20 cellular contexts compared by ENCODE assay signal in the genomic region with DNA sequence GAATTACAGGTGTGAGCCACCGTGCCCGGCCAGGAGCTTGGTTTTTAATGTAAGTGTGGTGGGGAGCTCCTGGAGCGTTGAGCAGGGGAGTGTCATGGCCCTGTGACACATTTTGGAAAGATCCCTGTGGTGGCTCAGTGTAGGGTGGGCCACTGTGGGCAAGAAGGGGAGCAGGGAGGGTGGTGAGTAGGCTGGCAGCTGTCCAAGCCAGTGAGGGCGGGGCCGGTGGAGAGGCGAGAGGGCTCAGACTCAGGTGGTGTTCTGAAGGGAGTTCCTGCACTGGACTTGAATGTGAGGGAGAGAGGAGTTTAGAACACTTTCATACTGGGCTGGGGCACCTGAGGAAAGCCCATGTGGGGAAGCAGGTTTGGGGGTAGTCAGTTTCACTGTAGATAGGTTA. TPM values are rescaled to one million over a fixed set of nuclear protein-coding genes. Genes with fewer than 3 reads are reported as not detected.
DNase-seq lines count a peak whose midpoint lies in the region; ATAC-seq lines count a peak whose summit lies in the region.
"Had no signal": no experiment of that assay in that cellular context is flagged by ENCODE, and none has a peak within 500 bp of the region (broad histone marks: within the 10 kb centered on the region; RNA-seq: fewer than 3 reads in every experiment).

No MANE protein-coding gene starts in this region.

- peaks cover 4% of the 10 kb centered on the region for H3K79me2 ChIP-seq in trophoblast cell (ENCODE audit: control insufficient read depth, insufficient read depth, low read length, poor library complexity)

- H3K36me3 Mint-ChIP-seq in activated naive CD8-positive, alpha-beta T cell treated with anti-CD3 and anti-CD28 coated beads for 36 hours = peaks cover under 1% of the 10 kb centered on the region
- peaks cover 4% of the 10 kb centered on the region for H3K36me3 Mint-ChIP-seq in activated CD4-positive, alpha-beta T cell treated with anti-CD3 and anti-CD28 coated beads, Interleukin-2, amount 10 ng/mL, durations not matched to agents 24 days and 14 days (ENCODE audit: low read depth)
- H3K36me3 Mint-ChIP-seq: immature natural killer cell; stimulated activated memory B cell treated with anti-CD40 and anti-IgM and Interleukin-4, amounts not matched to agents 10 μg/mL and 1 μg/mL and 100 μg/mL, for 72 hours had no signal

- H3K23ac ChIP-seq in trophoblast cell (ENCODE audit: low read length) = no peak overlapping the region

- peaks cover 13% of the 10 kb centered on the region for H3K4me1 Mint-ChIP-seq in activated naive CD8-positive, alpha-beta T cell treated with anti-CD3 and anti-CD28 coated beads for 36 hours
- peaks cover 23% of the 10 kb centered on the region for H3K4me1 Mint-ChIP-seq in activated CD4-positive, alpha-beta T cell treated with anti-CD3 and anti-CD28 coated beads, Interleukin-2, amount 10 ng/mL, durations not matched to agents 24 days and 14 days

- H4K91ac ChIP-seq in trophoblast cell (ENCODE audit: low read depth, low read length) = no peak overlapping the region

- peak; percentile 15 for DNase-seq in NCI-H345 (lab: John Stamatoyannopoulos, UW)
- DNase-seq in NCI-H345 treated with DMSO at 0.1 percent for 48 hours (lab: John Stamatoyannopoulos, UW; ENCODE audit: unreplicated experiment) = no peak
- peak; percentile 34 for DNase-seq in HT-29 (ENCODE audit: low spot score)
- no peak for DNase-seq in activated naive CD8-positive, alpha-beta T cell treated with anti-CD3 and anti-CD28 coated beads for 36 hours
- no peak for DNase-seq in trophoblast cell
- no peak for DNase-seq in activated CD4-positive, alpha-beta T cell treated with anti-CD3 and anti-CD28 coated beads, Interleukin-2, amount 10 ng/mL, durations not matched to agents 24 days and 14 days
- DNase-seq: activated CD4-positive, alpha-beta T cell treated with anti-CD3 and anti-CD28 coated beads, Interleukin-2, amount 50 U/mL, for 48 hours; activated naive CD8-positive, alpha-beta T cell treated with anti-CD3 and anti-CD28 coated beads, Interleukin-2, amount 10 ng/mL, durations not matched to agents 7 days and 5 days; EL; immature natural killer cell; MG63; NCI-H1694 treated with DMSO at 0.1 percent for 48 hours; stimulated activated CD4-positive, alpha-beta T cell treated with anti-CD3 and anti-CD28 coated beads, Interleukin-12 subunit alpha, Interleukin-12 subunit beta, amount 100 ng/mL, for 4 hours; upper lobe of right lung had no signal

- no peak overlapping the region for H3K27ac ChIP-seq in trophoblast cell (ENCODE audit: low read depth, low read length)
- H3K27ac ChIP-seq: A549, cardiac muscle cell, upper lobe of right lung had no signal

- peak overlapping the region; percentile 78 for H2AK5ac ChIP-seq in trophoblast cell (ENCODE audit: low read length)

- H3K9me3 ChIP-seq in trophoblast cell (ENCODE audit: insufficient read depth, low read depth, low read length) = peaks cover 2% of the 10 kb centered on the region
- H3K9me3 ChIP-seq: A549, MG63, upper lobe of right lung had no signal

- no peak overlapping the region for H2BK5ac ChIP-seq in trophoblast cell (ENCODE audit: low read depth, low read length, poor library complexity)

- H3K27ac Mint-ChIP-seq in activated naive CD8-positive, alpha-beta T cell treated with anti-CD3 and anti-CD28 coated beads for 36 hours = peak overlapping the region; percentile 6
- no peak overlapping the region for H3K27ac Mint-ChIP-seq in activated CD4-positive, alpha-beta T cell treated with anti-CD3 and anti-CD28 coated beads, Interleukin-2, amount 10 ng/mL, durations not matched to agents 24 days and 14 days
- H3K27ac Mint-ChIP-seq: activated naive CD8-positive, alpha-beta T cell treated with anti-CD3 and anti-CD28 coated beads, Interleukin-2, amount 10 ng/mL, durations not matched to agents 7 days and 5 days; stimulated activated memory B cell treated with anti-CD40 and anti-IgM and Interleukin-4, amounts not matched to agents 10 μg/mL and 1 μg/mL and 100 μg/mL, for 72 hours had no signal

- no peaks in the 10 kb centered on the region for H3K27me3 ChIP-seq in trophoblast cell (ENCODE audit: insufficient read depth, low read length)
- H3K27me3 ChIP-seq: cardiac muscle cell, MG63, upper lobe of right lung had no signal

- H3K14ac ChIP-seq in trophoblast cell (ENCODE audit: low read length) = peak overlapping the region; percentile 25

- no peak overlapping the region for H4K12ac ChIP-seq in trophoblast cell (ENCODE audit: low read depth, low read length)

- H3K4ac ChIP-seq in trophoblast cell (ENCODE audit: low read depth, low read length) = no peak overlapping the region

- no peak overlapping the region for H2BK12ac ChIP-seq in trophoblast cell (ENCODE audit: low read length)

- H2BK120ac ChIP-seq in trophoblast cell (ENCODE audit: insufficient read depth, low read length, poor library complexity) = no peak overlapping the region

- H3K79me1 ChIP-seq in trophoblast cell (ENCODE audit: low read length) = peaks cover 15% of the 10 kb centered on the region

- no peak overlapping the region for H3K4me3 Mint-ChIP-seq in activated naive CD8-positive, alpha-beta T cell treated with anti-CD3 and anti-CD28 coated beads for 36 hours
- H3K4me3 Mint-ChIP-seq in activated CD4-positive, alpha-beta T cell treated with anti-CD3 and anti-CD28 coated beads, Interleukin-2, amount 10 ng/mL, durations not matched to agents 24 days and 14 days = no peak overlapping the region
- H3K4me3 Mint-ChIP-seq: activated naive CD8-positive, alpha-beta T cell treated with anti-CD3 and anti-CD28 coated beads, Interleukin-2, amount 10 ng/mL, durations not matched to agents 7 days and 5 days; CD14-positive monocyte; stimulated activated memory B cell treated with anti-CD40 and anti-IgM and Interleukin-4, amounts not matched to agents 10 μg/mL and 1 μg/mL and 100 μg/mL, for 72 hours had no signal

- peaks cover 26 to 30% of the 10 kb centered on the region in 2 experiments for H3K4me1 ChIP-seq in trophoblast cell (ENCODE audit: control insufficient read depth in 1 of 2, insufficient read depth in 2 of 2, low read length in 2 of 2)

- peaks cover 23% of the 10 kb centered on the region for H3K27me3 Mint-ChIP-seq in activated naive CD8-positive, alpha-beta T cell treated with anti-CD3 and anti-CD28 coated beads for 36 hours
- peaks cover 10% of the 10 kb centered on the region for H3K27me3 Mint-ChIP-seq in activated CD4-positive, alpha-beta T cell treated with anti-CD3 and anti-CD28 coated beads, Interleukin-2, amount 10 ng/mL, durations not matched to agents 24 days and 14 days

- H3K9ac ChIP-seq in trophoblast cell (ENCODE audit: low read length) = no peak overlapping the region

- no peak overlapping the region for H4K8ac ChIP-seq in trophoblast cell (ENCODE audit: low read depth, low read length)

- no peaks in the 10 kb centered on the region for H3K9me3 Mint-ChIP-seq in activated naive CD8-positive, alpha-beta T cell treated with anti-CD3 and anti-CD28 coated beads for 36 hours
- H3K9me3 Mint-ChIP-seq in activated CD4-positive, alpha-beta T cell treated with anti-CD3 and anti-CD28 coated beads, Interleukin-2, amount 10 ng/mL, durations not matched to agents 24 days and 14 days = no peaks in the 10 kb centered on the region
- H3K9me3 Mint-ChIP-seq: activated naive CD8-positive, alpha-beta T cell treated with anti-CD3 and anti-CD28 coated beads, Interleukin-2, amount 10 ng/mL, durations not matched to agents 7 days and 5 days; immature natural killer cell; stimulated activated memory B cell treated with anti-CD40 and anti-IgM and Interleukin-4, amounts not matched to agents 10 μg/mL and 1 μg/mL and 100 μg/mL, for 72 hours had no signal

- no peak overlapping the region for H3K18ac ChIP-seq in trophoblast cell (ENCODE audit: low read length)

- H3K4me3 ChIP-seq in trophoblast cell (ENCODE audit: low read depth, low read length) = no peak overlapping the region
- H3K4me3 ChIP-seq: A549, cardiac muscle cell, MG63, upper lobe of right lung had no signal

- no peak overlapping the region for H2AFZ ChIP-seq in trophoblast cell (ENCODE audit: insufficient read depth, low read length, poor library complexity)

- intact Hi-C loops in activated CD4-positive, alpha-beta T cell treated with anti-CD3 and anti-CD28 coated beads, Interleukin-2, amount 10 ng/mL, durations not matched to agents 24 days and 14 days (cut with micrococcal nuclease) = no loop called here

- no peak overlapping the region for H3K4me2 ChIP-seq in trophoblast cell (ENCODE audit: low read length)
- H3K4me2 ChIP-seq: A549 had no signal

- H3K36me3 ChIP-seq in trophoblast cell (ENCODE audit: control insufficient read depth in 1 of 2, insufficient read depth in 2 of 2, low read length in 2 of 2) = peaks cover 0 to 3% of the 10 kb centered on the region in 2 experiments
- H3K36me3 ChIP-seq: cardiac muscle cell, upper lobe of right lung had no signal

- ATAC-seq in GM21786 (IDR thresholded peaks at IDR 0.05; ENCODE audit: unreplicated experiment) (no peak), GM21529 (IDR thresholded peaks at IDR 0.05; ENCODE audit: unreplicated experiment) (no peak)
- ATAC-seq: A549; stimulated activated memory B cell treated with anti-CD40 and anti-IgM and Interleukin-4, amounts not matched to agents 10 μg/mL and 1 μg/mL and 100 μg/mL, for 72 hours; upper lobe of right lung had no signal

- no CpG with 5 or more reads among the region's 6 CpGs for WGBS in trophoblast cell (ENCODE audit: extremely low coverage, insufficient coverage, insufficient read length)

RNA-seq across cellular contexts. Expression of a gene that starts 3.1 kb away (rescaled TPM):
- 25.0 and 32.9 TPM in 2 replicates for total RNA-seq in HT-29 (2014; rRNA removed; shearing (Covaris generic))
- total RNA-seq in activated naive CD8-positive, alpha-beta T cell treated with anti-CD3 and anti-CD28 coated beads for 36 hours = 1 to 10 TPM; 5.3 to 6.3 TPM
- polyA plus RNA-seq in trophoblast cell (2013) = 35.3 and 37.7 TPM in 2 replicates
- total RNA-seq in activated CD4-positive, alpha-beta T cell treated with anti-CD3 and anti-CD28 coated beads, Interleukin-2, amount 10 ng/mL, durations not matched to agents 24 days and 14 days = 7.5 and 9.0 TPM in 2 replicates

RNA-seq across cellular contexts. Expression of a gene that starts 20.3 kb away (rescaled TPM):
- total RNA-seq in HT-29 (2014; rRNA removed; shearing (Covaris generic)) = 12.6 and 14.8 TPM in 2 replicates
- 1 to 10 TPM; 9.3 to 9.4 TPM for total RNA-seq in activated naive CD8-positive, alpha-beta T cell treated with anti-CD3 and anti-CD28 coated beads for 36 hours
- 14.7 and 15.0 TPM in 2 replicates for polyA plus RNA-seq in trophoblast cell (2013)
- total RNA-seq in activated CD4-positive, alpha-beta T cell treated with anti-CD3 and anti-CD28 coated beads, Interleukin-2, amount 10 ng/mL, durations not matched to agents 24 days and 14 days = 17.0 and 19.4 TPM in 2 replicates
- polyA plus RNA-seq: CD14-positive monocyte had no signal

RNA-seq across cellular contexts. Expression of a gene that starts 59.2 kb away (rescaled TPM):
- total RNA-seq in HT-29 (2014; rRNA removed; shearing (Covaris generic)) = 21.0 and 26.2 TPM in 2 replicates
- total RNA-seq in activated naive CD8-positive, alpha-beta T cell treated with anti-CD3 and anti-CD28 coated beads for 36 hours = 10 to 100 TPM; 43.1 to 51.5 TPM
- 88.4 and 90.2 TPM in 2 replicates for polyA plus RNA-seq in trophoblast cell (2013)
- total RNA-seq in activated CD4-positive, alpha-beta T cell treated with anti-CD3 and anti-CD28 coated beads, Interleukin-2, amount 10 ng/mL, durations not matched to agents 24 days and 14 days = 40.6 and 51.3 TPM in 2 replicates

Comparison
In these comparisons a context has a peak if more than half of its experiments do, and no peak if none do; other contexts are left out.
1. DNase-seq: peak in NCI-H345 (single experiment) and HT-29 (single experiment); none in NCI-H345 treated with DMSO at 0.1 percent for 48 hours (single experiment), activated naive CD8-positive, alpha-beta T cell treated with anti-CD3 and anti-CD28 coated beads for 36 hours (single experiment), trophoblast cell (0 of 2) and activated CD4-positive, alpha-beta T cell treated with anti-CD3 and anti-CD28 coated beads, Interleukin-2, amount 10 ng/mL, durations not matched to agents 24 days and 14 days (single experiment).